14 cellular contexts compared by ENCODE assay signal in the genomic region with DNA sequence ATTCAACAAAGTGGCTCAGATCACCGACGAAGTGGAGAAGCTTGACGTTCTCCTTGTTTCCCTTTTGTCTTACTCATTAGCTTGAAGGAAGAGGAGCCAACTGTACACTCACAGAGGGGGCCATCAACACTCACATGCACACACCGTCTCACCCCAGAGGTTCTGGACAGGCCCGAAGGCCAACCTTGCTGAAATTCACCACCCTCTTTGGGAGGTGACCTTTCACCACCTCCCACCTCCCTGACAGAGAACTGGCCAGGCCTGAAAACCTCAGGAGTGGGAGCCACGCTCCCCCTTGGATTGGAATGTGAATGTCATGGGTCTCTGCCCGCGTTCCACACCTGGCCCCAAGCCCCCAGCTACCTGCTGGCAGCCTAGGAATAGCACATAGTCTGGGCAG. TPM values are rescaled to one million over a fixed set of nuclear protein-coding genes. Genes with fewer than 3 reads are reported as not detected.
DNase-seq lines count a peak whose midpoint lies in the region; ATAC-seq and TF ChIP-seq lines count a peak whose summit lies in the region.
"Had no signal": no experiment of that assay in that cellular context is flagged by ENCODE, and none has a peak within 500 bp of the region (broad histone marks: within the 10 kb centered on the region; RNA-seq: fewer than 3 reads in every experiment).

No MANE protein-coding gene starts in this region.

- peaks cover 21% of the 10 kb centered on the region for H3K36me3 ChIP-seq in DOHH2 (ENCODE audit: control insufficient read depth, low read length)
- H3K36me3 ChIP-seq: vagina had no signal

- intact Hi-C loops in CD4-positive, alpha-beta T cell (cut with DNase I, micrococcal nuclease): loop anchor here (5.0 to 10.0 kb wide), 6 partner anchors 89 to 519 kb away; a partner anchor contains a TSS

- CTCF ChIA-PET in CD4-positive, alpha-beta T cell (lab: Charles Lee): interaction anchor here (1.7 kb wide), 1 partner anchor 76 kb away, joined by 5 read pairs; no protein-coding TSS in a partner anchor

- no peaks in the 10 kb centered on the region for H3K9me3 Mint-ChIP-seq in CD4-positive, alpha-beta T cell
- H3K9me3 Mint-ChIP-seq in activated T-helper 17 cell treated with anti-CD3 and anti-CD28 coated beads, Interleukin-2, amount 50 U/mL, for 72 hours: no peaks in the 10 kb centered on the region
- no peaks in the 10 kb centered on the region for H3K9me3 Mint-ChIP-seq in nephron

- H3K79me2 ChIP-seq in DOHH2 (ENCODE audit: control insufficient read depth, low read length): peaks cover 12% of the 10 kb centered on the region

- TF ChIP-seq CTCF in CD4-positive, alpha-beta T cell (IDR thresholded peaks at IDR 0.05): no peak
- TF ChIP-seq CTCF in DOHH2 (IDR thresholded peaks at IDR 0.05; ENCODE audit: low read depth, low read length, poor library complexity, severe bottlenecking) (no peak), nephron (IDR thresholded peaks at IDR 0.05; ENCODE audit: unreplicated experiment in 3 of 3) (no peak)

- H3K4me3 Mint-ChIP-seq in CD4-positive, alpha-beta T cell: peak overlapping the region; percentile 79
- peak overlapping the region; percentile 87 for H3K4me3 Mint-ChIP-seq in activated T-helper 17 cell treated with anti-CD3 and anti-CD28 coated beads, Interleukin-2, amount 50 U/mL, for 72 hours
- H3K4me3 Mint-ChIP-seq in nephron: peak overlapping the region; percentile 70 to 80 (median 77)

- H3K36me3 Mint-ChIP-seq in CD4-positive, alpha-beta T cell (ENCODE audit: low read depth): peaks cover 16% of the 10 kb centered on the region
- H3K36me3 Mint-ChIP-seq in activated T-helper 17 cell treated with anti-CD3 and anti-CD28 coated beads, Interleukin-2, amount 50 U/mL, for 72 hours (ENCODE audit: low read depth): no peaks in the 10 kb centered on the region
- no peaks in the 10 kb centered on the region for H3K36me3 Mint-ChIP-seq in nephron (ENCODE audit: low read depth)

- no peaks in the 10 kb centered on the region for H3K27me3 Mint-ChIP-seq in CD4-positive, alpha-beta T cell
- H3K27me3 Mint-ChIP-seq in activated T-helper 17 cell treated with anti-CD3 and anti-CD28 coated beads, Interleukin-2, amount 50 U/mL, for 72 hours: no peaks in the 10 kb centered on the region
- peaks cover 21% of the 10 kb centered on the region for H3K27me3 Mint-ChIP-seq in nephron (ENCODE audit: low read depth)

- peaks cover 35% of the 10 kb centered on the region for H3K4me1 ChIP-seq in DOHH2 (ENCODE audit: control insufficient read depth, low read length)

- no peak overlapping the region for H3K4me3 ChIP-seq in DOHH2 (ENCODE audit: low read length)

- H3K27ac Mint-ChIP-seq in CD4-positive, alpha-beta T cell: peak overlapping the region; percentile 60
- no peak overlapping the region for H3K27ac Mint-ChIP-seq in activated T-helper 17 cell treated with anti-CD3 and anti-CD28 coated beads, Interleukin-2, amount 50 U/mL, for 72 hours
- H3K27ac Mint-ChIP-seq in nephron: peak overlapping the region; percentile 14 to 66 (median 31)

- no peak for ATAC-seq in CD4-positive, alpha-beta T cell (ENCODE audit: poor library complexity)
- no peak for ATAC-seq in activated T-helper 17 cell treated with anti-CD3 and anti-CD28 coated beads, Interleukin-2, amount 50 U/mL, for 72 hours (replicated peaks)
- ATAC-seq in HG03139 (IDR thresholded peaks at IDR 0.05; ENCODE audit: unreplicated experiment): no peak
- ATAC-seq: left cardiac atrium had no signal

- no peak overlapping the region for H3K27ac ChIP-seq in CD4-positive, alpha-beta T cell (ENCODE audit: low read depth, low read length)
- no peak overlapping the region for H3K27ac ChIP-seq in DOHH2 (ENCODE audit: low read depth, low read length)
- H3K27ac ChIP-seq: vagina had no signal

- no peaks in the 10 kb centered on the region for H3K9me3 ChIP-seq in CD4-positive, alpha-beta T cell (ENCODE audit: control insufficient read depth, low read length)
- H3K9me3 ChIP-seq in DOHH2 (ENCODE audit: control insufficient read depth, insufficient read depth, low read length): no peaks in the 10 kb centered on the region
- H3K9me3 ChIP-seq: heart left ventricle, vagina had no signal

- H3K9me2 ChIP-seq in DOHH2 (replicated peaks; ENCODE audit: control insufficient read depth, low read length): no peaks in the 10 kb centered on the region

- H3K27me3 ChIP-seq in CD4-positive, alpha-beta T cell (ENCODE audit: control insufficient read depth, insufficient read depth, low read length): no peaks in the 10 kb centered on the region
- H3K27me3 ChIP-seq in DOHH2 (ENCODE audit: control insufficient read depth, low read length): no peaks in the 10 kb centered on the region
- H3K27me3 ChIP-seq: vagina had no signal

- peak overlapping the region; percentile 99; the same call in 1 of the 2 replicates for H3K4me2 ChIP-seq in DOHH2 (ENCODE audit: low read length)

- peaks cover 26% of the 10 kb centered on the region for H3K4me1 Mint-ChIP-seq in CD4-positive, alpha-beta T cell (ENCODE audit: low read depth)
- H3K4me1 Mint-ChIP-seq in activated T-helper 17 cell treated with anti-CD3 and anti-CD28 coated beads, Interleukin-2, amount 50 U/mL, for 72 hours: peaks cover 15% of the 10 kb centered on the region
- H3K4me1 Mint-ChIP-seq in nephron: peaks cover 20% of the 10 kb centered on the region

- peaks cover 9% of the 10 kb centered on the region for H3F3A ChIP-seq in DOHH2 (ENCODE audit: control insufficient read depth, insufficient read depth)

- POLR2A ChIA-PET in CD4-positive, alpha-beta T cell (lab: Charles Lee): interaction anchor here (0.8 to 1.8 kb wide), 2 partner anchors 63 to 262 kb away, joined by 5 to 6 read pairs; a partner anchor contains a TSS

- H4K20me1 ChIP-seq in DOHH2 (ENCODE audit: control insufficient read depth, insufficient read depth, low read depth, low read length): peaks cover 5% of the 10 kb centered on the region

- DNase-seq in CD4-positive, alpha-beta T cell: no peak
- DNase-seq in activated effector memory CD4-positive, alpha-beta T cell treated with anti-CD3 and anti-CD28 coated beads, Interleukin-2, amount 50 U/mL, for 16 hours: no peak
- DNase-seq in NCI-H82 (lab: John Stamatoyannopoulos, UW): no peak
- DNase-seq: activated CD4-positive, alpha-beta T cell treated with anti-CD3 and anti-CD28 coated beads for 48 hours; heart left ventricle; left cardiac atrium; NCI-H446 treated with DMSO at 0.1 percent for 48 hours; retina; stimulated activated CD4-positive, alpha-beta T cell treated with anti-CD3 and anti-CD28 coated beads, Interleukin-2, amount 100 ng/mL, for 48 hours had no signal

RNA-seq across cellular contexts. Expression of a gene that starts 2.0 kb away (rescaled TPM):
- 100 to 1,000 TPM; 103 to 119 TPM for total RNA-seq in CD4-positive, alpha-beta T cell
- total RNA-seq in activated T-helper 17 cell treated with anti-CD3 and anti-CD28 coated beads, Interleukin-2, amount 50 U/mL, for 72 hours: 10 to 100 TPM; 63.1 to 91.0 TPM

RNA-seq across cellular contexts. Expression of a gene that starts 4.0 kb away (rescaled TPM):
- 1 to 10 TPM; 3.3 to 5.3 TPM for total RNA-seq in CD4-positive, alpha-beta T cell
- 1 to 10 TPM; 6.6 to 7.7 TPM for total RNA-seq in activated T-helper 17 cell treated with anti-CD3 and anti-CD28 coated beads, Interleukin-2, amount 50 U/mL, for 72 hours

RNA-seq across cellular contexts. Expression of a gene that starts 12.4 kb away (rescaled TPM):
- 10 to 100 TPM; 17.7 to 17.9 TPM for total RNA-seq in CD4-positive, alpha-beta T cell
- 10 to 100 TPM; 14.0 to 23.9 TPM for total RNA-seq in activated T-helper 17 cell treated with anti-CD3 and anti-CD28 coated beads, Interleukin-2, amount 50 U/mL, for 72 hours

RNA-seq across cellular contexts. Expression of a gene that starts 12.8 kb away (rescaled TPM):
- total RNA-seq in CD4-positive, alpha-beta T cell: 10 to 100 TPM; 14.9 to 19.6 TPM
- total RNA-seq in activated T-helper 17 cell treated with anti-CD3 and anti-CD28 coated beads, Interleukin-2, amount 50 U/mL, for 72 hours: 100 to 1,000 TPM in 1 of 2 donors, 10 to 100 TPM in 1; 66.1 to 102 TPM

RNA-seq across cellular contexts. Expression of a gene that starts 16.1 kb away (rescaled TPM):
- 10 to 100 TPM; 28.1 to 31.2 TPM for total RNA-seq in CD4-positive, alpha-beta T cell
- total RNA-seq in activated T-helper 17 cell treated with anti-CD3 and anti-CD28 coated beads, Interleukin-2, amount 50 U/mL, for 72 hours: 10 to 100 TPM; 21.1 to 25.2 TPM
